ENCODE assay signal across 26 cellular contexts in genomic region chr5:39462211-39462610, GRCh38. TPM values are rescaled to one million over a fixed set of nuclear protein-coding genes. Genes with fewer than 3 reads are reported as not detected.
DNase-seq lines count a peak whose midpoint lies in the region; ATAC-seq, FAIRE-seq and TF ChIP-seq lines count a peak whose summit lies in the region.
"Had no signal": no experiment of that assay in that cellular context is flagged by ENCODE, and none has a peak within 500 bp of the region (broad histone marks: within the 10 kb centered on the region; RNA-seq: fewer than 3 reads in every experiment).

No MANE protein-coding gene starts in this region.

- peak overlapping the region in 3 of 5 donors; percentile 9 to 24 (median 11) for H3K4me3 Mint-ChIP-seq in immature natural killer cell
- H3K4me3 Mint-ChIP-seq: CD14-positive monocyte; CD4-positive, alpha-beta T cell; CD8-positive, alpha-beta memory T cell; GM23338; H9 had no signal

- peaks cover 20% of the 10 kb centered on the region for H3F3A ChIP-seq in MM.1S (ENCODE audit: insufficient read depth, low read length)
- H3F3A ChIP-seq in smooth muscle cell (ENCODE audit: low read depth) = no peaks in the 10 kb centered on the region

- DNase-seq in MM.1S (no peak), immature natural killer cell (no peak), smooth muscle cell (lab: John Stamatoyannopoulos, UW; ENCODE audit: unreplicated experiment) (no peak), left lobe of liver (ENCODE audit: low spot score) (no peak)
- no peak for DNase-seq in stimulated activated CD4-positive, alpha-beta T cell treated with anti-CD3 and anti-CD28 coated beads, Interleukin-2, amount 100 ng/mL, for 24 hours
- DNase-seq: 8988T; ACHN; AML-193; BE2C; CD4-positive, alpha-beta T cell; CD8-positive, alpha-beta memory T cell; DMS 273 treated with DMSO at 0.1 percent for 48 hours; DMS79 treated with DMSO at 0.1 percent for 48 hours; GF-D8; H9 had no signal

- H4K20me1 ChIP-seq in MM.1S (ENCODE audit: insufficient read depth, low read length) = no peaks in the 10 kb centered on the region
- H4K20me1 ChIP-seq in smooth muscle cell (ENCODE audit: low read depth) = no peaks in the 10 kb centered on the region
- H4K20me1 ChIP-seq: BLaER1 treated with 17β-estradiol and CSF1 and Interleukin-3, amounts not matched to agents 10 nM and 100 nM had no signal

- TF ChIP-seq CTCF in MM.1S (IDR thresholded peaks at IDR 0.05; ENCODE audit: low read length) (no peak), smooth muscle cell (IDR thresholded peaks at IDR 0.05; ENCODE audit: borderline replicate concordance, insufficient read depth, poor library complexity, severe bottlenecking) (no peak)

- 83% methylated on average over 6 of the region's 6 CpGs for WGBS in smooth muscle cell (ENCODE audit: low lambda C conversion rate)

- FAIRE-seq in TTC549 (lab: Jason Lieb, UNC) = peak; percentile 93
- FAIRE-seq: A549, D721Med, GM12891, GM18507 had no signal

- H3K4me3 ChIP-seq in MM.1S (ENCODE audit: low read length) = no peak overlapping the region
- no peak overlapping the region for H3K4me3 ChIP-seq in smooth muscle cell
- H3K4me3 ChIP-seq: A549; BLaER1 treated with 17β-estradiol and CSF1 and Interleukin-3, amounts not matched to agents 10 nM and 100 nM; GM23338 had no signal

- H3K9ac ChIP-seq in MM.1S (ENCODE audit: low read length) (no peak overlapping the region), smooth muscle cell (ENCODE audit: low read depth) (no peak overlapping the region)
- H3K9ac ChIP-seq: BLaER1 treated with 17β-estradiol and CSF1 and Interleukin-3, amounts not matched to agents 10 nM and 100 nM had no signal

- H3K27me3 ChIP-seq in MM.1S (replicated peaks; ENCODE audit: insufficient read depth, low read length) (no peaks in the 10 kb centered on the region), smooth muscle cell (ENCODE audit: low read depth) (no peaks in the 10 kb centered on the region)
- H3K27me3 ChIP-seq: BE2C; BLaER1 treated with 17β-estradiol and CSF1 and Interleukin-3, amounts not matched to agents 10 nM and 100 nM had no signal

- H3K27ac ChIP-seq in MM.1S (ENCODE audit: low read length) (peak overlapping the region; percentile 21; the same call in 1 of the 2 replicates), smooth muscle cell (ENCODE audit: low read depth) (no peak overlapping the region)
- H3K27ac ChIP-seq: A549 had no signal

- ATAC-seq in GM21619 (IDR thresholded peaks at IDR 0.05; ENCODE audit: unreplicated experiment) (no peak), left lobe of liver (no peak)
- ATAC-seq: A549, GM23338, HCT116 had no signal

- H3K9me3 ChIP-seq in MM.1S (replicated peaks; ENCODE audit: insufficient read depth, low read length) (no peaks in the 10 kb centered on the region), smooth muscle cell (replicated peaks; ENCODE audit: low read depth) (no peaks in the 10 kb centered on the region)
- H3K9me3 ChIP-seq: A549; BE2C; BLaER1 treated with 17β-estradiol and CSF1 and Interleukin-3, amounts not matched to agents 10 nM and 100 nM had no signal

- peaks cover 32% of the 10 kb centered on the region for H3K4me1 ChIP-seq in MM.1S (ENCODE audit: low read length)
- no peaks in the 10 kb centered on the region for H3K4me1 ChIP-seq in smooth muscle cell (ENCODE audit: low read depth)
- H3K4me1 ChIP-seq: BE2C had no signal

- peaks cover 1 to 3% (median 2%) of the 10 kb centered on the region in 3 donors for H3K27me3 Mint-ChIP-seq in immature natural killer cell (ENCODE audit: low read depth in 3 of 3)

- H3K36me3 Mint-ChIP-seq in immature natural killer cell = peaks cover 0 to 4% (median 3%) of the 10 kb centered on the region in 3 donors
- H3K36me3 Mint-ChIP-seq: CD8-positive, alpha-beta memory T cell had no signal

- H3K36me3 ChIP-seq in MM.1S (replicated peaks; ENCODE audit: insufficient read depth, low read length) (no peaks in the 10 kb centered on the region), smooth muscle cell (ENCODE audit: low read depth) (no peaks in the 10 kb centered on the region)
- H3K36me3 ChIP-seq: BE2C; BLaER1 treated with 17β-estradiol and CSF1 and Interleukin-3, amounts not matched to agents 10 nM and 100 nM had no signal

- no peaks in the 10 kb centered on the region for H3K9me2 ChIP-seq in MM.1S (replicated peaks; ENCODE audit: insufficient read depth, low read length)

- H3K27ac Mint-ChIP-seq in immature natural killer cell = peak overlapping the region in 4 of 6 donors; percentile 1 to 78 (median 71)
- H3K27ac Mint-ChIP-seq: CD4-positive, alpha-beta T cell; CD8-positive, alpha-beta memory T cell; GM23338; H9 had no signal

- H3K9me3 Mint-ChIP-seq in immature natural killer cell = no peaks in the 10 kb centered on the region
- H3K9me3 Mint-ChIP-seq: CD4-positive, alpha-beta T cell; CD8-positive, alpha-beta memory T cell; GM23338; H9 had no signal

- H3K4me2 ChIP-seq in MM.1S (ENCODE audit: low read depth, low read length) (peak overlapping the region; percentile 28; the same call in 1 of the 2 replicates), smooth muscle cell (no peak overlapping the region)
- H3K4me2 ChIP-seq: A549, GM23338 had no signal

- H2AFZ ChIP-seq in MM.1S (ENCODE audit: low read length) (0 out of 2 replicates have a peak overlapping the region, but pooled peaks have one; percentile 29), smooth muscle cell (ENCODE audit: low read depth) (peak overlapping the region; percentile 18)
- H2AFZ ChIP-seq: GM23338 had no signal

- H3K79me2 ChIP-seq in MM.1S (ENCODE audit: low read length) (no peaks in the 10 kb centered on the region), smooth muscle cell (ENCODE audit: low read depth) (no peaks in the 10 kb centered on the region)

- H3K4me1 Mint-ChIP-seq in immature natural killer cell = peaks cover 59 to 62% of the 10 kb centered on the region in 2 donors

RNA-seq across cellular contexts. Expression of gene DAB2, which starts 37.4 kb away (rescaled TPM):
- polyA plus RNA-seq in immature natural killer cell (10 to 100 TPM; 17.3 to 45.0 (median 20.0) TPM), smooth muscle cell (81.4 and 87.2 TPM in 2 replicates)
- total RNA-seq in smooth muscle cell (95.0 and 105 TPM in 2 replicates), left lobe of liver (7.6 TPM)
- total RNA-seq: G401 had no signal

Comparison
In these comparisons a context has a peak if more than half of its experiments do, and no peak if none do; other contexts are left out.
1. RNA of gene DAB2, which starts 37.4 kb away (total RNA-seq): 95.0 to 105 TPM in smooth muscle cell; 7.6 TPM in left lobe of liver (single experiment); every median in the first group is over 10 times any median in the second.